ENCODE assay signal across 18 cellular contexts in genomic region chr2:226694142-226694541, GRCh38.
"Had no signal": no experiment of that assay in that cellular context is flagged by ENCODE, and none has a peak within 500 bp of the region (broad histone marks: within the 10 kb centered on the region; RNA-seq: fewer than 3 reads in every experiment).

No MANE protein-coding gene starts in this region.

- H3K27ac ChIP-seq: breast epithelium, epithelial cell of prostate, neural progenitor cell, pancreas, tibial artery had no signal

- ATAC-seq: activated CD4-positive, CD25-positive, alpha-beta regulatory T cell treated with anti-CD3 and anti-CD28 coated beads, Interleukin-2, amount 50 U/mL, for 24 hours; left cardiac atrium; pancreas had no signal

- H2AFZ ChIP-seq: neural progenitor cell had no signal

- H3K4me1 ChIP-seq: breast epithelium, neural progenitor cell had no signal

- H3K4me2 ChIP-seq: neural progenitor cell had no signal

- H3K4me3 Mint-ChIP-seq: activated T-helper 1 cell treated with anti-CD3 and anti-CD28 coated beads, Interleukin-12 subunit alpha, Interleukin-12 subunit beta, Interleukin-2, Interleukin-4 antibody, amounts not matched to agents 30 ng/mL and 10 ng/mL and 1 ng/mL, durations not matched to agents 14 hours and 24 hours and 36 hours; neural progenitor cell had no signal

- H3K36me3 ChIP-seq: breast epithelium, gastrocnemius medialis, heart left ventricle, neural progenitor cell, pancreas, tibial artery had no signal

- H3K9me3 Mint-ChIP-seq: activated T-helper 1 cell treated with anti-CD3 and anti-CD28 coated beads, Interleukin-12 subunit alpha, Interleukin-12 subunit beta, Interleukin-2, Interleukin-4 antibody, amounts not matched to agents 30 ng/mL and 10 ng/mL and 1 ng/mL, durations not matched to agents 14 hours and 24 hours and 36 hours had no signal

- H3K27ac Mint-ChIP-seq: activated T-helper 1 cell treated with anti-CD3 and anti-CD28 coated beads, Interleukin-12 subunit alpha, Interleukin-12 subunit beta, Interleukin-2, Interleukin-4 antibody, amounts not matched to agents 30 ng/mL and 10 ng/mL and 1 ng/mL, durations not matched to agents 14 hours and 24 hours and 36 hours; neural progenitor cell had no signal

- H3K9ac ChIP-seq: neural progenitor cell had no signal

- H3K4me3 ChIP-seq: breast epithelium, gastrocnemius medialis, heart left ventricle, lung, neural progenitor cell, pancreas, tibial artery had no signal

- H3K9me3 ChIP-seq: breast epithelium, gastrocnemius medialis, heart left ventricle, pancreas, tibial artery had no signal

- DNase-seq: activated CD4-positive, alpha-beta T cell treated with anti-CD3 and anti-CD28 coated beads, Interleukin-2, amount 50 U/mL, for 1 hour; activated CD8-positive, alpha-beta memory T cell treated with anti-CD3 and anti-CD28 coated beads for 24 hours; activated naive CD4-positive, alpha-beta T cell treated with Interleukin-2 at 50 U/mL for 16 hours; anterior cingulate cortex; gastrocnemius medialis; heart left ventricle; left cardiac atrium; pancreas; stimulated activated CD4-positive, alpha-beta T cell treated with anti-CD3 and anti-CD28 coated beads, Interleukin-15, amount 100 ng/mL, for 24 hours; stimulated activated CD4-positive, alpha-beta T cell treated with anti-CD3 and anti-CD28 coated beads, Interleukin-4, amount 100 ng/mL, for 1 hour; stimulated activated naive CD4-positive, alpha-beta T cell; tibial artery had no signal

- H3K36me3 Mint-ChIP-seq: neural progenitor cell had no signal

- H3K27me3 ChIP-seq: breast epithelium, gastrocnemius medialis, heart left ventricle, neural progenitor cell, pancreas, tibial artery had no signal
